In the genomic region with DNA sequence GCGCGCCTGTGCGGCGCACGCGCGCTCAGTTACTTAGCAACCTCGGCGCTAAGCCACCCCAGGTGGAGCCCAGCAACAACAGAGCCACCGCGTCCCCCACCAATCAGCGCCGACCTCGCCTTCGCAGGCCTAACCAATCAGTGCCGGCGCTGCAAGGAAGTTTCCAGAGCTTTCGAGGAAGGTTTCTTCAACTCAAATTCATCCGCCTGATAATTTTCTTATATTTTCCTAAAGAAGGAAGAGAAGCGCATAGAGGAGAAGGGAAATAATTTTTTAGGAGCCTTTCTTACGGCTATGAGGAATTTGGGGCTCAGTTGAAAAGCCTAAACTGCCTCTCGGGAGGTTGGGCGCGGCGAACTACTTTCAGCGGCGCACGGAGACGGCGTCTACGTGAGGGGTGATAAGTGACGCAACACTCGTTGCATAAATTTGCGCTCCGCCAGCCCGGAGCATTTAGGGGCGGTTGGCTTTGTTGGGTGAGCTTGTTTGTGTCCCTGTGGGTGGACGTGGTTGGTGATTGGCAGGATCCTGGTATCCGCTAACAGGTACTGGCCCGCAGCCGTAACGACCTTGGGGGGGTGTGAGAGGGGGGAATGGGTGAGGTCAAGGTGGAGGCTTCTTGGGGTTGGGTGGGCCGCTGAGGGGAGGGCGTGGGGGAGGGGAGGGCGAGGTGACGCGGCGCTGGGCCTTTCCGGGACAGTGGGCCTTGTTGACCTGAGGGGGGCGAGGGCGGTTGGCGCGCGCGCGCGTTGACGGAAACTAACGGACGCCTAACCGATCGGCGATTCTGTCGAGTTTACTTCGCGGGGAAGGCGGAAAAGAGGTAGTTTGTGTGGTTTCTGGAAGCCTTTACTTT, we compare ENCODE assay signal across 1 cellular context.
TF ChIP-seq lines count a peak whose summit lies in the region.

TSS of gene UBB (plus strand) at position 452 of the 856 bp plus-strand sequence. CDS start 817 bp downstream, outside the sequence.

TF ChIP-seq in K562, 482 proteins besides CTCF, POLR2A, EP300 and RAD21 (continued from another document and continues in another):
- TF ChIP-seq, protein P1, sequence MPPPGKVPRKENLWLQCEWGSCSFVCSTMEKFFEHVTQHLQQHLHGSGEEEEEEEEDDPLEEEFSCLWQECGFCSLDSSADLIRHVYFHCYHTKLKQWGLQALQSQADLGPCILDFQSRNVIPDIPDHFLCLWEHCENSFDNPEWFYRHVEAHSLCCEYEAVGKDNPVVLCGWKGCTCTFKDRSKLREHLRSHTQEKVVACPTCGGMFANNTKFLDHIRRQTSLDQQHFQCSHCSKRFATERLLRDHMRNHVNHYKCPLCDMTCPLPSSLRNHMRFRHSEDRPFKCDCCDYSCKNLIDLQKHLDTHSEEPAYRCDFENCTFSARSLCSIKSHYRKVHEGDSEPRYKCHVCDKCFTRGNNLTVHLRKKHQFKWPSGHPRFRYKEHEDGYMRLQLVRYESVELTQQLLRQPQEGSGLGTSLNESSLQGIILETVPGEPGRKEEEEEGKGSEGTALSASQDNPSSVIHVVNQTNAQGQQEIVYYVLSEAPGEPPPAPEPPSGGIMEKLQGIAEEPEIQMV (tag; conservative IDR thresholded peaks at IDR 0.05; ENCODE audit: low read depth): no peak
- peak; percentile 89 for TF ChIP-seq MYBL2 (IDR thresholded peaks at IDR 0.05; ENCODE audit: low read depth)
- TF ChIP-seq MYBL2 (CRISPR knock-in tag; IDR thresholded peaks at IDR 0.05; ENCODE audit: borderline replicate concordance): no peak
- no peak for TF ChIP-seq NELFE (IDR thresholded peaks at IDR 0.05; ENCODE audit: insufficient read depth, insufficient read length)
- TF ChIP-seq ZBTB8A (IDR thresholded peaks at IDR 0.05; ENCODE audit: partially characterized antibody): no peak
- TF ChIP-seq ZNF699 (CRISPR knock-in tag; IDR thresholded peaks at IDR 0.05; ENCODE audit: insufficient replicate concordance): no peak
- no peak for TF ChIP-seq ZNF778 (CRISPR knock-in tag; IDR thresholded peaks at IDR 0.05)
- peak; percentile 97 for TF ChIP-seq BRD4 (IDR thresholded peaks at IDR 0.05)
- no peak for TF ChIP-seq ZNF174 (CRISPR knock-in tag; IDR thresholded peaks at IDR 0.05)
- peak; percentile 60 for TF ChIP-seq E2F8 (IDR thresholded peaks at IDR 0.05; ENCODE audit: low read depth, partially characterized antibody)
- TF ChIP-seq CBFA2T2 (conservative IDR thresholded peaks at IDR 0.05): no peak
- no peak; the same call in 1 of the 2 replicates for TF ChIP-seq PHTF2 (CRISPR knock-in tag; IDR thresholded peaks at IDR 0.05)
- no peak for TF ChIP-seq CAMTA2 (CRISPR knock-in tag; conservative IDR thresholded peaks at IDR 0.05)
- TF ChIP-seq E2F4 (CRISPR knock-in tag; IDR thresholded peaks at IDR 0.05; ENCODE audit: low read depth): no peak
- no peak; the same call in 1 of the 2 replicates for TF ChIP-seq TRIM28 (IDR thresholded peaks at IDR 0.05)
- peak; percentile 63 for TF ChIP-seq FOS (IDR thresholded peaks at IDR 0.05; ENCODE audit: extremely low read depth, insufficient read length)
- no peak for TF ChIP-seq KAT2B (IDR thresholded peaks at IDR 0.05; ENCODE audit: low read depth, low read length)
- peak; percentile 86; the same call in 1 of the 2 replicates for TF ChIP-seq PHF21A (IDR thresholded peaks at IDR 0.05; ENCODE audit: borderline replicate concordance, low read depth)
- no peak for TF ChIP-seq SMC3 (conservative IDR thresholded peaks at IDR 0.05; ENCODE audit: insufficient read depth, low read depth, low read length)
- TF ChIP-seq ZNF589 (CRISPR knock-in tag; IDR thresholded peaks at IDR 0.05; ENCODE audit: low read depth): 0 out of 2 replicates have a peak, but pooled peaks have one; percentile 68
- TF ChIP-seq SREBF1 (IDR thresholded peaks at IDR 0.05; ENCODE audit: borderline replicate concordance, low read depth, low read length): no peak
- TF ChIP-seq TFE3 (CRISPR knock-in tag; IDR thresholded peaks at IDR 0.05): no peak; the same call in 1 of the 2 replicates
- TF ChIP-seq TAF15 (IDR thresholded peaks at IDR 0.05; ENCODE audit: low read depth, low read length): no peak
- TF ChIP-seq, protein P2, sequence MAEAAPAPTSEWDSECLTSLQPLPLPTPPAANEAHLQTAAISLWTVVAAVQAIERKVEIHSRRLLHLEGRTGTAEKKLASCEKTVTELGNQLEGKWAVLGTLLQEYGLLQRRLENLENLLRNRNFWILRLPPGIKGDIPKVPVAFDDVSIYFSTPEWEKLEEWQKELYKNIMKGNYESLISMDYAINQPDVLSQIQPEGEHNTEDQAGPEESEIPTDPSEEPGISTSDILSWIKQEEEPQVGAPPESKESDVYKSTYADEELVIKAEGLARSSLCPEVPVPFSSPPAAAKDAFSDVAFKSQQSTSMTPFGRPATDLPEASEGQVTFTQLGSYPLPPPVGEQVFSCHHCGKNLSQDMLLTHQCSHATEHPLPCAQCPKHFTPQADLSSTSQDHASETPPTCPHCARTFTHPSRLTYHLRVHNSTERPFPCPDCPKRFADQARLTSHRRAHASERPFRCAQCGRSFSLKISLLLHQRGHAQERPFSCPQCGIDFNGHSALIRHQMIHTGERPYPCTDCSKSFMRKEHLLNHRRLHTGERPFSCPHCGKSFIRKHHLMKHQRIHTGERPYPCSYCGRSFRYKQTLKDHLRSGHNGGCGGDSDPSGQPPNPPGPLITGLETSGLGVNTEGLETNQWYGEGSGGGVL (CRISPR knock-in tag; IDR thresholded peaks at IDR 0.05): no peak
- no peak for TF ChIP-seq ZKSCAN8 (CRISPR knock-in tag; IDR thresholded peaks at IDR 0.05)
- TF ChIP-seq NR2C2 (CRISPR knock-in tag; IDR thresholded peaks at IDR 0.05): no peak
- peak; percentile 66 for TF ChIP-seq NR2C2 (tag; IDR thresholded peaks at IDR 0.05)
- TF ChIP-seq ZNF444 (CRISPR knock-in tag; IDR thresholded peaks at IDR 0.05): no peak
- 0 out of 2 replicates have a peak, but pooled peaks have one; percentile 27 for TF ChIP-seq ARID1B (IDR thresholded peaks at IDR 0.05)
- TF ChIP-seq PTRF (tag; IDR thresholded peaks at IDR 0.05): no peak
- no peak for TF ChIP-seq MECOM (CRISPR knock-in tag; IDR thresholded peaks at IDR 0.05)
- TF ChIP-seq ZNF212 (CRISPR knock-in tag; IDR thresholded peaks at IDR 0.05): no peak; the same call in 1 of the 2 replicates
- peak; percentile 56; the same call in 1 of the 2 replicates for TF ChIP-seq SOX6 (IDR thresholded peaks at IDR 0.05)
- peak; percentile 80 for TF ChIP-seq HMGN3 (IDR thresholded peaks at IDR 0.05; ENCODE audit: borderline replicate concordance, extremely low read depth, insufficient read length, low read depth, low read length)
- no peak for TF ChIP-seq DMBX1 (CRISPR knock-in tag; IDR thresholded peaks at IDR 0.05; ENCODE audit: borderline replicate concordance)
- TF ChIP-seq NFATC3 (IDR thresholded peaks at IDR 0.05): no peak
- TF ChIP-seq HLTF (IDR thresholded peaks at IDR 0.05): no peak
- peak; percentile 81 for TF ChIP-seq ATF1 (CRISPR knock-in tag; IDR thresholded peaks at IDR 0.05)
- peak; percentile 96 for TF ChIP-seq ATF1 (tag; IDR thresholded peaks at IDR 0.05)
- 0 out of 2 replicates have a peak, but pooled peaks have one; percentile 9 for TF ChIP-seq BHLHE40 (IDR thresholded peaks at IDR 0.05; ENCODE audit: low read length)
- TF ChIP-seq TCF3 (CRISPR knock-in tag; IDR thresholded peaks at IDR 0.05): no peak
- no peak for TF ChIP-seq FOXK1 (CRISPR knock-in tag; IDR thresholded peaks at IDR 0.05; ENCODE audit: borderline replicate concordance)
- peak; percentile 97 for TF ChIP-seq POLR2AphosphoS5 (IDR thresholded peaks at IDR 0.05; ENCODE audit: control insufficient read depth, insufficient read depth, low read depth, low read length)
- no peak for TF ChIP-seq RERE (CRISPR knock-in tag; IDR thresholded peaks at IDR 0.05; ENCODE audit: borderline replicate concordance)
- TF ChIP-seq DPF2 (IDR thresholded peaks at IDR 0.05): 0 out of 2 replicates have a peak, but pooled peaks have one; percentile 5
- no peak for TF ChIP-seq PRPF4 (IDR thresholded peaks at IDR 0.05; ENCODE audit: insufficient read depth, low read depth, low read length, poor library complexity, severe bottlenecking)
- TF ChIP-seq GTF2F1 (IDR thresholded peaks at IDR 0.05; ENCODE audit: low read depth, low read length): 0 out of 2 replicates have a peak, but pooled peaks have one; percentile 45
- no peak for TF ChIP-seq ZKSCAN1 (IDR thresholded peaks at IDR 0.05; ENCODE audit: low read depth, low read length)
- no peak for TF ChIP-seq ZNF584 (CRISPR knock-in tag; IDR thresholded peaks at IDR 0.05; ENCODE audit: low read depth)
- no peak for TF ChIP-seq HNRNPUL1 (IDR thresholded peaks at IDR 0.05; ENCODE audit: low read length)
- TF ChIP-seq RFX7 (CRISPR knock-in tag; IDR thresholded peaks at IDR 0.05): no peak
- TF ChIP-seq ZNF41 (CRISPR knock-in tag; conservative IDR thresholded peaks at IDR 0.05): no peak; the same call in 1 of the 2 replicates
- no peak for TF ChIP-seq EZH2 (IDR thresholded peaks at IDR 0.05; ENCODE audit: borderline replicate concordance, low read depth, low read length)
